1 cellular context compared by ENCODE assay signal in the genomic region with DNA sequence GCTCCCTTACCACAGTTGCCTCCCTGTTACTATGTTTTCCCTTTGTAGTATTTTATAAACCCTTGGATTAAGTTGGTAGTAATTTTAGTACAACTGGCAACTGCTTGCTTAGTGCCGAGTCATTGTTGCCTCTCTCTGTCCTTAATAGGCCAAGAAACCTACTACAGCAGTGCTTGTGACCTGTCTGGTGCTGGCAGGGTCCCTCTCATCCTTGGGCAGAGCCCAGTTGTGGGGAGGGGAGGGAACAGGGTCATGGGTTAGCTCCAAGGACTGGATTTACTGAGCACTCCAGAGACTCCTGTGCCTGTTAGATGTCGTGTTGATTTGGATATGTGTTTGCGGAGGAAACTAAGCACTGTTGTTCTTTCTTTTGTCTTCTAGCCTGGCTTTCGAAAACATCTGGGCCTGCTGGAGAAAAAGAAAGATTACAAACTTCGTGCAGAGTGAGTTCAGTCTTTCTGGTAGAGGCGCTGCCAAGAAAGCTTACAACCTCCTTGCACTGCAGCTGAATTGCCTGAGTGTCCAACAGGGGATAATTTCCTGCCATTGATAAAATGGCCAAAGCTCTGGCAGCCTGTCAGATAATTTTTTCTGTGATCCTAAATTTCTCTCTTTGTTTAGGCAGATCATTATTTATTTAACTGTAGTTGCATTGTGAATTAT.
TF ChIP-seq lines count a peak whose summit lies in the region.

No MANE protein-coding gene starts in this region.

TF ChIP-seq in HCT116, 20 proteins besides CTCF, POLR2A, EP300 and RAD21:
- TF ChIP-seq ZBTB33 (IDR thresholded peaks at IDR 0.05; ENCODE audit: extremely low read depth, insufficient replicate concordance, low read length) (no peak), CBX3 (IDR thresholded peaks at IDR 0.05; ENCODE audit: low read depth) (no peak), ZFX (IDR thresholded peaks at IDR 0.05) (no peak), SP1 (IDR thresholded peaks at IDR 0.05; ENCODE audit: low read depth) (no peak), CEBPB (IDR thresholded peaks at IDR 0.05; ENCODE audit: low read depth) (no peak), ZNF274 (IDR thresholded peaks at IDR 0.05; ENCODE audit: low read depth, low read length) (no peak), TCF7L2 (IDR thresholded peaks at IDR 0.05; ENCODE audit: borderline replicate concordance, extremely low read depth, insufficient read depth, insufficient read length) (no peak), EZH2 (IDR thresholded peaks at IDR 0.05) (no peak), POLR2AphosphoS5 (IDR thresholded peaks at IDR 0.05; ENCODE audit: low read depth, low read length) (no peak), FOSL1 (IDR thresholded peaks at IDR 0.05; ENCODE audit: low read depth) (no peak), SRF (IDR thresholded peaks at IDR 0.05; ENCODE audit: low read depth) (no peak), MAX (IDR thresholded peaks at IDR 0.05) (no peak)
TF ChIP-seq in HCT116: peak in this region for 0.
